ENCODE assay signal across 8 cellular contexts in genomic region chr1:220881918-220882891, GRCh38. TPM values are rescaled to one million over a fixed set of nuclear protein-coding genes. Genes with fewer than 3 reads are reported as not detected.
DNase-seq lines count a peak whose midpoint lies in the region; ATAC-seq, FAIRE-seq and TF ChIP-seq lines count a peak whose summit lies in the region.

No MANE protein-coding gene starts in this region.

- peak overlapping the region; percentile 35 for H3K9ac ChIP-seq in HUES6 (ENCODE audit: low read length)

- H3K27me3 ChIP-seq in HUES6 (ENCODE audit: control insufficient read depth, insufficient read depth, low read length): peaks cover 100% of the 10 kb centered on the region
- peaks cover 15 to 50% of the 10 kb centered on the region in 2 donors for H3K27me3 ChIP-seq in left lung

- ATAC-seq in left lung (peak; percentile 9), GM18511 (IDR thresholded peaks at IDR 0.05; ENCODE audit: unreplicated experiment) (no peak), GM19035 (IDR thresholded peaks at IDR 0.05; ENCODE audit: unreplicated experiment) (no peak)

- TF ChIP-seq POLR2A in H54 (IDR thresholded peaks at IDR 0.05; ENCODE audit: low read depth, low read length): no peak

- H3K4me3 ChIP-seq in HUES6 (ENCODE audit: low read depth, low read length) (peak overlapping the region; percentile 66), choroid plexus epithelial cell (ENCODE audit: low read depth, low read length) (peak overlapping the region; percentile 8), left lung (peak overlapping the region; percentile 7 to 71)

- TF ChIP-seq CTCF in choroid plexus epithelial cell (conservative IDR thresholded peaks at IDR 0.05; ENCODE audit: low read depth, low read length): peak; percentile 44
- peak in 1 of 2 donors; percentile 15 for TF ChIP-seq CTCF in left lung (IDR thresholded peaks at IDR 0.05)

- no peak overlapping the region for H3K27ac ChIP-seq in HUES6 (ENCODE audit: low read depth, low read length)
- H3K27ac ChIP-seq in left lung: peak overlapping the region; percentile 97 to 99

- H3K9me3 ChIP-seq in HUES6 (ENCODE audit: control insufficient read depth, insufficient read depth, low read depth, low read length) (no peaks in the 10 kb centered on the region), left lung (no peaks in the 10 kb centered on the region)

- H3K4me1 ChIP-seq in HUES6 (ENCODE audit: control insufficient read depth, insufficient read depth, low read length) (peaks cover 49% of the 10 kb centered on the region), left lung (peaks cover 8 to 59% of the 10 kb centered on the region in 2 donors)

- FAIRE-seq in H54 (lab: Jason Lieb, UNC): no peak

- peak; percentile 67 for DNase-seq in choroid plexus epithelial cell (ENCODE audit: low read depth)
- DNase-seq in left lung: peak in 1 of 2 donors; percentile 57
- DNase-seq in stromal cell of bone marrow (ENCODE audit: low read depth): peak; percentile 41
- DNase-seq in SHP77 (lab: John Stamatoyannopoulos, UW): no peak
- DNase-seq in H54 (ENCODE audit: insufficient read length, low spot score): no peak

- intact Hi-C loops in left lung (cut with DNase I): no loop called here

- H3K36me3 ChIP-seq in HUES6 (ENCODE audit: control insufficient read depth, insufficient read depth, low read length): no peaks in the 10 kb centered on the region
- H3K36me3 ChIP-seq in left lung: peaks cover 0 to 47% of the 10 kb centered on the region in 2 donors

RNA-seq across cellular contexts. Expression of gene HLX, which starts 3.0 kb away (rescaled TPM):
- 10 to 100 TPM; 15.4 to 22.6 TPM for total RNA-seq in left lung

Comparison
In these comparisons a context has a peak if more than half of its experiments do, and no peak if none do; other contexts are left out.
1. H3K4me3 ChIP-seq: peak in every context shown above with its lines; median percentile 66 in HUES6; 39 in left lung; 8 in choroid plexus epithelial cell.
2. DNase-seq: peak in choroid plexus epithelial cell (single experiment) and stromal cell of bone marrow (single experiment); none in SHP77 (0 of 2) and H54 (single experiment).